Comparison of ENCODE assay signal across 8 cellular contexts in genomic region chr1:13700521-13701273, GRCh38. TPM values are rescaled to one million over a fixed set of nuclear protein-coding genes. Genes with fewer than 3 reads are reported as not detected.
A peak's percentile ranks its signal among the peaks of the same experiment; 100 is the strongest.
DNase-seq lines count a peak whose midpoint lies in the region; ATAC-seq and TF ChIP-seq lines count a peak whose summit lies in the region.

No MANE protein-coding gene starts in this region.

- peaks cover 40 to 66% (median 47%) of the 10 kb centered on the region in 4 donors for H3K4me1 Mint-ChIP-seq in CD4-positive, alpha-beta memory T cell
- H3K4me1 Mint-ChIP-seq in naive B cell = peaks cover 30 to 59% (median 48%) of the 10 kb centered on the region in 3 donors

- H3K27me3 ChIP-seq in CD4-positive, alpha-beta memory T cell (ENCODE audit: insufficient read depth, low read length) = no peaks in the 10 kb centered on the region
- H3K27me3 ChIP-seq in Loucy (ENCODE audit: insufficient read depth, low read length, poor library complexity, severe bottlenecking) = no peaks in the 10 kb centered on the region

- no peak for TF ChIP-seq POLR2A in erythroblast (IDR thresholded peaks at IDR 0.05; ENCODE audit: low read length)

- peaks cover 7% of the 10 kb centered on the region for H4K20me1 ChIP-seq in Loucy (ENCODE audit: insufficient read depth, low read length, poor library complexity, severe bottlenecking)

- no peaks in the 10 kb centered on the region for H3K36me3 ChIP-seq in CD4-positive, alpha-beta memory T cell (ENCODE audit: insufficient read depth, low read length)
- no peaks in the 10 kb centered on the region for H3K36me3 ChIP-seq in Loucy (ENCODE audit: insufficient read depth, low read length)

- H3K4me3 ChIP-seq in CD4-positive, alpha-beta memory T cell (ENCODE audit: low read length in 2 of 2) = peak overlapping the region; percentile 40 to 69
- H3K4me3 ChIP-seq in Loucy (ENCODE audit: low read length, poor library complexity, severe bottlenecking) = peak overlapping the region; percentile 98

- POLR2A ChIA-PET in CD4-positive, alpha-beta memory T cell (lab: Charles Lee; ENCODE audit: partially characterized antibody) = interaction anchor here (0.7 to 6.9 kb wide), 12 partner anchors 12 to 58 kb away, joined by 3 to 61 read pairs (median 5); no protein-coding TSS in a partner anchor

- TF ChIP-seq CTCF in Loucy (conservative IDR thresholded peaks at IDR 0.05; ENCODE audit: low read length) = no peak

- ATAC-seq in GM21381 (IDR thresholded peaks at IDR 0.05; ENCODE audit: unreplicated experiment) = peak; percentile 41
- ATAC-seq in naive B cell (ENCODE audit: low read depth in 2 of 2) = peak; percentile 39 to 44
- ATAC-seq in HG03469 (IDR thresholded peaks at IDR 0.05; ENCODE audit: unreplicated experiment) = no peak

- peaks cover 64% of the 10 kb centered on the region for H3K79me2 ChIP-seq in Loucy (ENCODE audit: insufficient read depth, low read length)

- H3K9me2 ChIP-seq in Loucy (replicated peaks; ENCODE audit: low read depth, low read length) = no peaks in the 10 kb centered on the region

- H3K27ac Mint-ChIP-seq in CD4-positive, alpha-beta memory T cell = peak overlapping the region; percentile 98 to 100 (median 100)
- H3K27ac Mint-ChIP-seq in naive B cell = peak overlapping the region; percentile 97 to 100 (median 100)

- H3K36me3 Mint-ChIP-seq in CD4-positive, alpha-beta memory T cell = peaks cover 0 to 21% of the 10 kb centered on the region in 2 donors
- H3K36me3 Mint-ChIP-seq in naive B cell = peaks cover 13 to 14% of the 10 kb centered on the region in 2 donors

- H3K9me3 ChIP-seq in CD4-positive, alpha-beta memory T cell (ENCODE audit: control insufficient read depth in 1 of 2, low read length in 2 of 2) = no peaks in the 10 kb centered on the region
- no peaks in the 10 kb centered on the region; the same call in 1 of the 2 replicates for H3K9me3 ChIP-seq in Loucy (ENCODE audit: insufficient read depth, low read depth, low read length)

- peak overlapping the region; percentile 92 for H3K27ac ChIP-seq in CD4-positive, alpha-beta memory T cell (ENCODE audit: low read depth, low read length)

- H3K4me1 ChIP-seq in CD4-positive, alpha-beta memory T cell (ENCODE audit: insufficient read depth, low read length) = peaks cover 44% of the 10 kb centered on the region
- peaks cover 49% of the 10 kb centered on the region for H3K4me1 ChIP-seq in Loucy (ENCODE audit: insufficient read depth, low read length, poor library complexity, severe bottlenecking)

- H3K4me2 ChIP-seq in Loucy (ENCODE audit: low read depth, low read length, poor library complexity, severe bottlenecking) = peak overlapping the region; percentile 79

- DNase-seq in CD4-positive, alpha-beta memory T cell = peak; percentile 55 to 68 (median 65)
- DNase-seq in activated CD8-positive, alpha-beta memory T cell treated with anti-CD3 and anti-CD28 coated beads, Interleukin-2, amount 50 U/mL, for 48 hours = peak; percentile 80
- peak; percentile 67 to 69 for DNase-seq in erythroblast (lab: John Stamatoyannopoulos, UW)
- peak; percentile 79 for DNase-seq in naive B cell
- DNase-seq in stimulated activated naive CD4-positive, alpha-beta T cell treated with Interleukin-2 at 50 U/mL for 16 hours (lab: John Stamatoyannopoulos, UW) = peak; percentile 45

- CTCF ChIA-PET in CD4-positive, alpha-beta memory T cell (lab: Charles Lee; ENCODE audit: partially characterized antibody) = interaction anchor here (0.7 to 1.5 kb wide), 6 partner anchors 25 to 56 kb away, joined by 3 to 4 read pairs (median 3); no protein-coding TSS in a partner anchor

- no peaks in the 10 kb centered on the region for H3K27me3 Mint-ChIP-seq in CD4-positive, alpha-beta memory T cell
- H3K27me3 Mint-ChIP-seq in naive B cell = no peaks in the 10 kb centered on the region

- H2AFZ ChIP-seq in Loucy (ENCODE audit: low read length) = peak overlapping the region; percentile 77

- peak overlapping the region; percentile 89 for H3K9ac ChIP-seq in Loucy (ENCODE audit: low read depth, low read length, poor library complexity, severe bottlenecking)

- H3K9me3 Mint-ChIP-seq in CD4-positive, alpha-beta memory T cell = peaks cover 0 to 4% (median 0%) of the 10 kb centered on the region in 8 donors
- H3K9me3 Mint-ChIP-seq in naive B cell = peaks cover 0 to 9% (median 0%) of the 10 kb centered on the region in 7 donors

- H3K4me3 Mint-ChIP-seq in CD4-positive, alpha-beta memory T cell = peak overlapping the region; percentile 95 to 99 (median 98)
- H3K4me3 Mint-ChIP-seq in naive B cell = peak overlapping the region; percentile 93 to 99 (median 96)

- intact Hi-C loops in CD4-positive, alpha-beta memory T cell (cut with micrococcal nuclease) = loop anchor here (1.0 kb wide), 2 partner anchors 31 to 49 kb away; no protein-coding TSS in a partner anchor

- H3F3A ChIP-seq in Loucy (ENCODE audit: low read depth) = 0 out of 2 replicates have a peak, but pooled peaks cover 6% of the 10 kb centered on the region

RNA-seq across cellular contexts. Expression of gene PRDM2, which starts 0.7 kb away (rescaled TPM):
- total RNA-seq in CD4-positive, alpha-beta memory T cell = 100 to 1,000 TPM; 113 to 118 TPM
- polyA plus RNA-seq in CD4-positive, alpha-beta memory T cell = 10 to 100 TPM in 1 of 2 donors, 1 to 10 TPM in 1; 6.7 to 23.5 TPM
- polyA plus RNA-seq in naive B cell (ENCODE audit: low read depth in 6 of 6) = 10 to 100 TPM; 18.4 to 49.1 (median 35.3) TPM
